31 cellular contexts compared by ENCODE assay signal in the genomic region with DNA sequence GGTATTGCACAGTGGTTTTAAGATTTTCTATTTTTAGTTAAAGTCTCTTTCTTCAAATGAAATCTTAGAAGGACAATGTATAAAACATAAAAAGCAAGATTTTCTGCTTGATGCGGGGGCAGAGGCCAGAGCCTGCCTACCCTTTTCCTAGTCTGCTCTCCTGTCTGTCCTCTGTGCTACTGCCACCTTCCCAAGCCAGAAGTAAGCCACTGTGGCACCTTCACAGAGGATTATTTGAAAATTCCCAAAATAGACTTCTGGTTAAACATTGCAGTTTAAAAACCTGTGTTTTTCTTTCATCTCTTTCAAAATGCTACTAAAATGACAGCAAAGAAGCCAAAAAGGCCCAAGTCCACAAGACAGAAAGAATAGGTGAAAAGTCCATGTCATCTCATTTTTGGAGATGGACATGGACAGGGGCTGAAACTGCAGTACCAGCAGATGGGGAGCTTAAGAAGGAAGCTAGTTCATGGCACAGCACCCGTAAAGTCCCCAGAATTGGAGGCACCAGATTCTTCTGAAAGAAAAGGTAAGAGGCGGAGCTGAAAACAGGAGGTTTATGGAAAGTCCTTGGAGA. TPM values are rescaled to one million over a fixed set of nuclear protein-coding genes. Genes with fewer than 3 reads are reported as not detected.
"Had no signal": no experiment of that assay in that cellular context is flagged by ENCODE, and none has a peak within 500 bp of the region (broad histone marks: within the 10 kb centered on the region; RNA-seq: fewer than 3 reads in every experiment).

No MANE protein-coding gene starts in this region.

- H3K36me3 ChIP-seq: ovary, spleen, suprapubic skin, tibial artery, transverse colon, upper lobe of right lung, uterus had no signal

- H3K9ac ChIP-seq: parathyroid adenoma had no signal

- H3K27ac ChIP-seq: ovary, parathyroid adenoma, psoas muscle, skin epidermis, spleen, suprapubic skin, testis, tibial artery, transverse colon, upper lobe of right lung, uterus had no signal

- DNase-seq: naive thymus-derived CD8-positive, alpha-beta T cell; nephron progenitor cell; occipital lobe; ovary; posterior cingulate gyrus; psoas muscle; right cardiac atrium; spleen; stimulated activated CD4-positive, alpha-beta T cell treated with anti-CD3 and anti-CD28 coated beads, Interleukin-12 subunit alpha, Interleukin-12 subunit beta, amount 100 ng/mL, for 4 hours; stimulated activated CD4-positive, alpha-beta T cell treated with anti-CD3 and anti-CD28 coated beads, Interleukin-1b, Interleukin-23, amount 100 ng/mL, for 48 hours; stimulated activated CD4-positive, alpha-beta T cell treated with anti-CD3 and anti-CD28 coated beads, Interleukin-4, amount 100 ng/mL, for 1 hour; stimulated activated CD4-positive, alpha-beta T cell treated with anti-CD3 and anti-CD28 coated beads, Interleukin-4, amount 100 ng/mL, for 4 hours; stimulated activated CD8-positive, alpha-beta memory T cell treated with anti-CD3 and anti-CD28 coated beads, Interleukin-4, amount 100 ng/mL, for 48 hours; stimulated activated naive CD4-positive, alpha-beta T cell; stimulated activated naive CD8-positive, alpha-beta T cell treated with anti-CD3 and anti-CD28 coated beads, Interleukin-15, amount 100 ng/mL, for 72 hours; stimulated activated naive CD8-positive, alpha-beta T cell treated with anti-CD3 and anti-CD28 coated beads, Interleukin-15, Interleukin-2, amounts not matched to agents 100 U/mL and 50 U/mL, for 24 hours; substantia nigra; testis; tibial artery; transverse colon; upper lobe of right lung; uterus had no signal

- H3K9me3 ChIP-seq: ovary, psoas muscle, testis, tibial artery, upper lobe of right lung, uterus had no signal

- H3K79me2 ChIP-seq: parathyroid adenoma had no signal

- H3K4me1 ChIP-seq: parathyroid adenoma, psoas muscle, spleen, suprapubic skin, testis, tibial artery, upper lobe of right lung, uterus had no signal

- H3K27me3 ChIP-seq: ovary, testis, tibial artery, transverse colon, uterus had no signal

- ATAC-seq: naive thymus-derived CD8-positive, alpha-beta T cell; natural killer cell treated with Interleukin-12 subunit alpha and Interleukin-12 subunit beta and Interleukin-15 and Interleukin-18, amount 100 ng/mL, for 72 hours; psoas muscle; right cardiac atrium; sciatic nerve; stimulated activated memory B cell treated with anti-CD40 and anti-IgM and Interleukin-4, amounts not matched to agents 10 μg/mL and 1 μg/mL and 100 μg/mL, for 72 hours; stimulated activated naive CD8-positive, alpha-beta T cell treated with anti-CD3 and anti-CD28 coated beads, Interleukin-15, amount 100 ng/mL, for 72 hours; stimulated activated naive CD8-positive, alpha-beta T cell treated with anti-CD3 and anti-CD28 coated beads, Interleukin-15, Interleukin-2, amounts not matched to agents 100 U/mL and 50 U/mL, for 24 hours; upper lobe of right lung had no signal

- H2AFZ ChIP-seq: parathyroid adenoma had no signal

- H3K4me3 ChIP-seq: ovary, psoas muscle, skin epidermis, smooth muscle cell, spleen, suprapubic skin, testis, tibial artery, transverse colon, upper lobe of right lung, uterus had no signal

- H3K4me2 ChIP-seq: smooth muscle cell had no signal

RNA-seq across cellular contexts. Expression of gene PAQR9, which starts 37.0 kb away (rescaled TPM):
- total RNA-seq: naive thymus-derived CD8-positive, alpha-beta T cell; natural killer cell treated with Interleukin-12 subunit alpha and Interleukin-12 subunit beta and Interleukin-15 and Interleukin-18, amount 100 ng/mL, for 72 hours; osteoblast; suprapubic skin; transverse colon; upper lobe of right lung; urinary bladder had no signal
- polyA plus RNA-seq: naive thymus-derived CD8-positive, alpha-beta T cell had no signal

RNA-seq across cellular contexts. Expression of gene PCOLCE2, which starts 37.6 kb away (rescaled TPM):
- total RNA-seq: naive thymus-derived CD8-positive, alpha-beta T cell; natural killer cell treated with Interleukin-12 subunit alpha and Interleukin-12 subunit beta and Interleukin-15 and Interleukin-18, amount 100 ng/mL, for 72 hours had no signal
- polyA plus RNA-seq: naive thymus-derived CD8-positive, alpha-beta T cell had no signal
